Comparison of ENCODE assay signal across 8 cellular contexts in the genomic region with DNA sequence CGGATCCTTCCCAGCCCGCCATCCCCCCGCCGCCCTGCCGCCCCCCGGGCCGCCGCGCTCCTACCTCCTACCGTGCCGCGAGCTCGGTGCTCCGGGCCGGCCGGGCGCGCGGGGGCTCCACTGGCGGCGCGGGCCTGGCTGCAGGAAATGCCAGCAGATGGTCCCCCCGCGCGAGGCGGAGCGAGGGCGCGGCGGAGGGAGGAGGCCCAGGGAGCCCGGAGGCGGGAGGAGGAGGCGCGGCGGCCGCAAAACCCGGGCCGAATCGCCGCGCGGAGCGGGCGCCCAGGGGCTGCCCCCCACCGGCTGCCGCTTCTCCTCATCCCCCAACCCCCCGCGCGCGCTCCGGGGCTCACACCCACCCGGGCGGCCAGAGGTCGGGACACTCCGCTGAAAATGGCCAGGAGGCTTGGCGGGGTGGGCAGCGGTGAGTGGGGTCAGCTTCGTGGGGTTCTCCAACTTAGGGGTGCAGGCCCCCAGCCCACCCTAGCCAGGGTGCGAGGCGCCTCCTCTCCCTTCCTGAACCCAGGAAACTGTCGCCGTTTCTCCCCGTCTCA. TPM values are rescaled to one million over a fixed set of nuclear protein-coding genes. Genes with fewer than 3 reads are reported as not detected.
A peak's percentile ranks its signal among the peaks of the same experiment; 100 is the strongest.
DNase-seq lines count a peak whose midpoint lies in the region; ATAC-seq and TF ChIP-seq lines count a peak whose summit lies in the region.

A gene with protein sequence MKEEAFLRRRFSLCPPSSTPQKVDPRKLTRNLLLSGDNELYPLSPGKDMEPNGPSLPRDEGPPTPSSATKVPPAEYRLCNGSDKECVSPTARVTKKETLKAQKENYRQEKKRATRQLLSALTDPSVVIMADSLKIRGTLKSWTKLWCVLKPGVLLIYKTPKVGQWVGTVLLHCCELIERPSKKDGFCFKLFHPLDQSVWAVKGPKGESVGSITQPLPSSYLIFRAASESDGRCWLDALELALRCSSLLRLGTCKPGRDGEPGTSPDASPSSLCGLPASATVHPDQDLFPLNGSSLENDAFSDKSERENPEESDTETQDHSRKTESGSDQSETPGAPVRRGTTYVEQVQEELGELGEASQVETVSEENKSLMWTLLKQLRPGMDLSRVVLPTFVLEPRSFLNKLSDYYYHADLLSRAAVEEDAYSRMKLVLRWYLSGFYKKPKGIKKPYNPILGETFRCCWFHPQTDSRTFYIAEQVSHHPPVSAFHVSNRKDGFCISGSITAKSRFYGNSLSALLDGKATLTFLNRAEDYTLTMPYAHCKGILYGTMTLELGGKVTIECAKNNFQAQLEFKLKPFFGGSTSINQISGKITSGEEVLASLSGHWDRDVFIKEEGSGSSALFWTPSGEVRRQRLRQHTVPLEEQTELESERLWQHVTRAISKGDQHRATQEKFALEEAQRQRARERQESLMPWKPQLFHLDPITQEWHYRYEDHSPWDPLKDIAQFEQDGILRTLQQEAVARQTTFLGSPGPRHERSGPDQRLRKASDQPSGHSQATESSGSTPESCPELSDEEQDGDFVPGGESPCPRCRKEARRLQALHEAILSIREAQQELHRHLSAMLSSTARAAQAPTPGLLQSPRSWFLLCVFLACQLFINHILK (minus strand): TSS at position 159 of the 554 bp plus-strand sequence. CDS start 36,162 bp downstream, outside the sequence.

- ATAC-seq in activated T-cell treated with anti-CD3 and anti-CD28 coated beads, Interleukin-2, amount 50 U/mL, for 4 hours, result peak; percentile 63 to 68
- no peak for ATAC-seq in HG03135 (IDR thresholded peaks at IDR 0.05; ENCODE audit: unreplicated experiment)

- no peaks in the 10 kb centered on the region for H3K36me3 ChIP-seq in mesodermal cell (ENCODE audit: control insufficient read depth, insufficient read depth, low read length)

- 8 to 9% methylated on average over 27 to 30 of the region's 63 CpGs for WGBS in mesodermal cell (ENCODE audit: insufficient coverage in 2 of 2), 2 experiments

- no peaks in the 10 kb centered on the region for H3K9me3 ChIP-seq in mesodermal cell (ENCODE audit: control insufficient read depth, low read length)

- no peaks in the 10 kb centered on the region for H3K36me3 Mint-ChIP-seq in activated T-cell treated with anti-CD3 and anti-CD28 coated beads, Interleukin-2, amount 50 U/mL, for 4 hours (ENCODE audit: insufficient read depth)

- H3K27me3 Mint-ChIP-seq in activated T-cell treated with anti-CD3 and anti-CD28 coated beads, Interleukin-2, amount 50 U/mL, for 4 hours (ENCODE audit: low read depth), result peaks cover 59% of the 10 kb centered on the region

- DNase-seq in EH (ENCODE audit: low read depth) (peak; percentile 80), NCI-H446 treated with DMSO at 0.1 percent for 48 hours (lab: John Stamatoyannopoulos, UW) (peak; percentile 34), epithelial cell of proximal tubule (ENCODE audit: low read depth) (no peak), GM13977 (ENCODE audit: low spot score) (no peak)
- peak; percentile 38 for DNase-seq in activated T-cell treated with anti-CD3 and anti-CD28 coated beads, Interleukin-2, amount 50 U/mL, for 4 hours
- peak; percentile 33 to 51 for DNase-seq in stimulated activated CD8-positive, alpha-beta memory T cell treated with anti-CD3 and anti-CD28 coated beads, Interleukin-15, amount 100 ng/mL, for 48 hours (ENCODE audit: low read depth in 2 of 2)

- in situ Hi-C loops in GM13977 (cut with MboI; ENCODE audit: low pct_unique_long_range_greater_than_20kb, low sequenced_read_pairs, unreplicated experiment), result no loop called here

- peaks cover 32% of the 10 kb centered on the region for H3K4me1 Mint-ChIP-seq in activated T-cell treated with anti-CD3 and anti-CD28 coated beads, Interleukin-2, amount 50 U/mL, for 4 hours (ENCODE audit: low read depth)

- no peak within 1 kb of the TSS for H3K27ac ChIP-seq in mesodermal cell (ENCODE audit: low read depth, low read length, severe bottlenecking)

- peaks cover 22% of the 10 kb centered on the region for H3K4me1 ChIP-seq in mesodermal cell (ENCODE audit: control insufficient read depth, insufficient read depth, low read length, poor library complexity, severe bottlenecking)

- H3K4me3 ChIP-seq in epithelial cell of proximal tubule (ENCODE audit: low read depth, low read length) (peak within 1 kb of the TSS; percentile 73), mesodermal cell (ENCODE audit: extremely low read depth, insufficient read depth, low read length, poor library complexity, severe bottlenecking) (peak within 1 kb of the TSS; percentile 68)

- TF ChIP-seq CTCF in epithelial cell of proximal tubule (conservative IDR thresholded peaks at IDR 0.05; ENCODE audit: low read depth, low read length) (no peak), GM13977 (IDR thresholded peaks at IDR 0.05; ENCODE audit: extremely low read depth, insufficient read depth, missing control alignments) (no peak)

- H3K4me3 Mint-ChIP-seq in activated T-cell treated with anti-CD3 and anti-CD28 coated beads, Interleukin-2, amount 50 U/mL, for 4 hours, result peak within 1 kb of the TSS; percentile 74

- H3K9me3 Mint-ChIP-seq in activated T-cell treated with anti-CD3 and anti-CD28 coated beads, Interleukin-2, amount 50 U/mL, for 4 hours, result no peaks in the 10 kb centered on the region

RNA-seq across cellular contexts. Expression of the gene that starts here (rescaled TPM):
- total RNA-seq in activated T-cell treated with anti-CD3 and anti-CD28 coated beads, Interleukin-2, amount 50 U/mL, for 4 hours, result 1 to 10 TPM; 2.7 to 5.0 (median 4.0) TPM
- total RNA-seq in epithelial cell of proximal tubule, result 8.9 and 25.3 TPM in 2 replicates
- 15.9 TPM for polyA plus RNA-seq in mesodermal cell (2013, experiment 1 of 2)
- polyA plus RNA-seq in mesodermal cell (2013, experiment 2 of 2), result 11.4 TPM

Comparison
In these comparisons a context has a peak if more than half of its experiments do, and no peak if none do; other contexts are left out.
1. DNase-seq: peak in EH (single experiment), NCI-H446 treated with DMSO at 0.1 percent for 48 hours (single experiment), activated T-cell treated with anti-CD3 and anti-CD28 coated beads, Interleukin-2, amount 50 U/mL, for 4 hours (single experiment) and stimulated activated CD8-positive, alpha-beta memory T cell treated with anti-CD3 and anti-CD28 coated beads, Interleukin-15, amount 100 ng/mL, for 48 hours (2 of 2); none in epithelial cell of proximal tubule (single experiment) and GM13977 (single experiment).